ENCODE assay signal across 22 cellular contexts in the genomic region with DNA sequence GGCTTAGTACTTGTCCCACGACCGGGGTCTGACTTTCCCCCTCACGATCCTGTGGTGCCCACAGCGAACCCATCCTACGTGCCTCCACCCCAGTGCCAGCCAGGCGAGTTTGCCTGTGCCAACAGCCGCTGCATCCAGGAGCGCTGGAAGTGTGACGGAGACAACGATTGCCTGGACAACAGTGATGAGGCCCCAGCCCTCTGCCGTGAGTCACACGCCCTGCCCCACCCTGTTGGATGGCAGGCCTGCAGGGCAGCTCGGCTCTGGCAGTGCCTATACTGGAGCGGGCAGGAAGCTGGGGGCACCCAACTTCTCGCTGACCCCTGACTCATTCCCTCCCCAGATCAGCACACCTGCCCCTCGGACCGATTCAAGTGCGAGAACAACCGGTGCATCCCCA. TPM values are rescaled to one million over a fixed set of nuclear protein-coding genes. Genes with fewer than 3 reads are reported as not detected.
DNase-seq lines count a peak whose midpoint lies in the region; ATAC-seq and TF ChIP-seq lines count a peak whose summit lies in the region.
"Had no signal": no experiment of that assay in that cellular context is flagged by ENCODE, and none has a peak within 500 bp of the region (broad histone marks: within the 10 kb centered on the region; RNA-seq: fewer than 3 reads in every experiment).

No MANE protein-coding gene starts in this region.

- H3K36me3 ChIP-seq in breast epithelium = peaks cover 4% of the 10 kb centered on the region

- no TSS peak for BruUV-seq in MCF 10A (replicated peaks; lab: Mats Ljungman, UMichigan)

- no peak for ATAC-seq in activated CD4-positive, alpha-beta T cell treated with anti-CD3 and anti-CD28 coated beads for 36 hours
- no peak for ATAC-seq in naive thymus-derived CD8-positive, alpha-beta T cell
- ATAC-seq: T-helper 17 cell had no signal

- no peak overlapping the region for H3K4me3 Mint-ChIP-seq in MCF 10A (ENCODE audit: unreplicated experiment)
- no peak overlapping the region for H3K4me3 Mint-ChIP-seq in activated CD4-positive, alpha-beta T cell treated with anti-CD3 and anti-CD28 coated beads for 36 hours
- H3K4me3 Mint-ChIP-seq in naive thymus-derived CD8-positive, alpha-beta T cell = no peak overlapping the region
- H3K4me3 Mint-ChIP-seq: brain; CD8-positive, alpha-beta memory T cell; T-helper 17 cell had no signal

- intact Hi-C loops in MCF 10A (cut with micrococcal nuclease) (loop anchor here (1.0 kb wide), 1 partner anchor 13 kb away; no protein-coding TSS in a partner anchor), breast epithelium (cut with DNase I; ENCODE audit: low total_unique reads) (no loop called here)
- intact Hi-C loops in activated CD4-positive, alpha-beta T cell treated with anti-CD3 and anti-CD28 coated beads for 36 hours (cut with DNase I, micrococcal nuclease) = no loop called here

- CTCF ChIA-PET in MCF 10A (lab: Yijun Ruan, JAX) (interaction anchor here (0.6 to 3.0 kb wide), 5 partner anchors 10 to 158 kb away, joined by 3 to 21 read pairs (median 3); no protein-coding TSS in a partner anchor), RWPE1 (lab: Yijun Ruan, JAX) (interaction anchor here (1.3 kb wide), 1 partner anchor 9 kb away, joined by 4 read pairs; no protein-coding TSS in a partner anchor)
- CTCF ChIA-PET in activated CD4-positive, alpha-beta T cell treated with anti-CD3 and anti-CD28 coated beads for 36 hours (lab: Charles Lee) = no interaction called here

- H3K9me3 ChIP-seq in breast epithelium = no peaks in the 10 kb centered on the region
- H3K9me3 ChIP-seq: thyroid gland had no signal

- TF ChIP-seq POLR2A in breast epithelium (IDR thresholded peaks at IDR 0.05) = no peak

- H3K27me3 ChIP-seq in breast epithelium = no peaks in the 10 kb centered on the region
- H3K27me3 ChIP-seq: dorsolateral prefrontal cortex, thyroid gland had no signal

- H3K4me1 Mint-ChIP-seq in MCF 10A (ENCODE audit: insufficient read depth, unreplicated experiment) = peaks cover 34% of the 10 kb centered on the region
- H3K4me1 Mint-ChIP-seq in activated CD4-positive, alpha-beta T cell treated with anti-CD3 and anti-CD28 coated beads for 36 hours = peaks cover 13% of the 10 kb centered on the region
- H3K4me1 Mint-ChIP-seq in naive thymus-derived CD8-positive, alpha-beta T cell = peaks cover 0 to under 1% (median 0%) of the 10 kb centered on the region in 4 donors
- H3K4me1 Mint-ChIP-seq: brain; CD8-positive, alpha-beta memory T cell had no signal

- H3K27ac Mint-ChIP-seq in MCF 10A (ENCODE audit: low read depth, unreplicated experiment) = peak overlapping the region; percentile 71
- H3K27ac Mint-ChIP-seq in activated CD4-positive, alpha-beta T cell treated with anti-CD3 and anti-CD28 coated beads for 36 hours = no peak overlapping the region
- H3K27ac Mint-ChIP-seq in naive thymus-derived CD8-positive, alpha-beta T cell = peak overlapping the region in 1 of 10 donors; percentile 84
- H3K27ac Mint-ChIP-seq: T-helper 17 cell had no signal

- POLR2A ChIA-PET in MCF 10A (lab: Yijun Ruan, JAX) = interaction anchor here (0.9 to 2.9 kb wide), 6 partner anchors 10 to 54 kb away, joined by 3 to 24 read pairs (median 10); a partner anchor contains a TSS
- POLR2A ChIA-PET in RWPE1 (lab: Yijun Ruan, JAX; ENCODE audit: low non-redundant PET) = no interaction called here
- POLR2A ChIA-PET in activated CD4-positive, alpha-beta T cell treated with anti-CD3 and anti-CD28 coated beads for 36 hours (lab: Charles Lee) = no interaction called here
- POLR2A ChIA-PET in naive thymus-derived CD8-positive, alpha-beta T cell (lab: Charles Lee) = no interaction called here

- H3K27me3 Mint-ChIP-seq in MCF 10A (ENCODE audit: insufficient read depth, unreplicated experiment) = no peaks in the 10 kb centered on the region
- no peaks in the 10 kb centered on the region for H3K27me3 Mint-ChIP-seq in activated CD4-positive, alpha-beta T cell treated with anti-CD3 and anti-CD28 coated beads for 36 hours
- no peaks in the 10 kb centered on the region for H3K27me3 Mint-ChIP-seq in naive thymus-derived CD8-positive, alpha-beta T cell
- H3K27me3 Mint-ChIP-seq: brain had no signal

- no peak overlapping the region for H3K27ac ChIP-seq in breast epithelium
- peak overlapping the region; percentile 90 for H3K27ac ChIP-seq in RWPE1
- H3K27ac ChIP-seq: thyroid gland had no signal

- peak; percentile 88 for DNase-seq in MCF 10A (ENCODE audit: unreplicated experiment)
- DNase-seq in breast epithelium (ENCODE audit: low spot score in 2 of 2) = no peak
- peak; percentile 94 for DNase-seq in RWPE1 (ENCODE audit: low spot score)
- DNase-seq in fibroblast of mammary gland (ENCODE audit: low read depth) = peak; percentile 52
- no peak for DNase-seq in activated CD4-positive, alpha-beta T cell treated with anti-CD3 and anti-CD28 coated beads for 36 hours
- no peak for DNase-seq in activated T-cell treated with anti-CD3 and anti-CD28 coated beads, Interleukin-2, amount 50 U/mL, for 48 hours
- no peak for DNase-seq in naive thymus-derived CD8-positive, alpha-beta T cell
- no peak for DNase-seq in GM10266 (ENCODE audit: extremely low spot score)
- DNase-seq: activated CD4-positive, CD25-positive, alpha-beta regulatory T cell treated with anti-CD3 and anti-CD28 coated beads, Interleukin-2, amount 50 U/mL, for 72 hours; CD8-positive, alpha-beta memory T cell; dorsolateral prefrontal cortex; GF-D8; kidney glomerular epithelial cell; midbrain; NCI-H2029; NCI-H82; occipital lobe; stimulated activated CD4-positive, alpha-beta T cell treated with anti-CD3 and anti-CD28 coated beads, Interleukin-4, amount 100 ng/mL, for 4 hours; T-helper 17 cell; thyroid gland had no signal

- no peaks in the 10 kb centered on the region for H3K9me3 Mint-ChIP-seq in MCF 10A (ENCODE audit: unreplicated experiment)
- no peaks in the 10 kb centered on the region for H3K9me3 Mint-ChIP-seq in activated CD4-positive, alpha-beta T cell treated with anti-CD3 and anti-CD28 coated beads for 36 hours (ENCODE audit: low read depth)
- H3K9me3 Mint-ChIP-seq in naive thymus-derived CD8-positive, alpha-beta T cell = no peaks in the 10 kb centered on the region
- H3K9me3 Mint-ChIP-seq: brain; CD8-positive, alpha-beta memory T cell had no signal

- peaks cover 37% of the 10 kb centered on the region for H3K36me3 Mint-ChIP-seq in MCF 10A (ENCODE audit: insufficient read depth, unreplicated experiment)
- H3K36me3 Mint-ChIP-seq in activated CD4-positive, alpha-beta T cell treated with anti-CD3 and anti-CD28 coated beads for 36 hours (ENCODE audit: low read depth) = no peaks in the 10 kb centered on the region
- no peaks in the 10 kb centered on the region for H3K36me3 Mint-ChIP-seq in naive thymus-derived CD8-positive, alpha-beta T cell

- H3K4me3 ChIP-seq in breast epithelium = no peak overlapping the region
- no peak overlapping the region for H3K4me3 ChIP-seq in fibroblast of mammary gland (ENCODE audit: control insufficient read depth, low read depth, low read length)
- H3K4me3 ChIP-seq: dorsolateral prefrontal cortex, thyroid gland had no signal

- TF ChIP-seq CTCF in MCF 10A (IDR thresholded peaks at IDR 0.05; ENCODE audit: unreplicated experiment) = no peak
- no peak for TF ChIP-seq CTCF in breast epithelium (IDR thresholded peaks at IDR 0.05)
- no peak for TF ChIP-seq CTCF in RWPE1 (conservative IDR thresholded peaks at IDR 0.05; ENCODE audit: low read depth)
- TF ChIP-seq CTCF in fibroblast of mammary gland (conservative IDR thresholded peaks at IDR 0.05; ENCODE audit: control insufficient read depth, insufficient read depth, low read depth, low read length) = no peak
- no peak for TF ChIP-seq CTCF in GM10266 (IDR thresholded peaks at IDR 0.05; ENCODE audit: control insufficient read depth, insufficient read depth, low read depth, missing control alignments)

- H3K4me1 ChIP-seq in breast epithelium = no peaks in the 10 kb centered on the region
- H3K4me1 ChIP-seq: thyroid gland had no signal

RNA-seq across cellular contexts. Expression of a gene that starts 18.3 kb away (rescaled TPM):
- total RNA-seq in MCF 10A (2022) = not detected in 2 replicates
- not detected for total RNA-seq in breast epithelium
- total RNA-seq in activated CD4-positive, alpha-beta T cell treated with anti-CD3 and anti-CD28 coated beads for 36 hours = not detected
- total RNA-seq in naive thymus-derived CD8-positive, alpha-beta T cell = not detected
- not detected for polyA plus RNA-seq in naive thymus-derived CD8-positive, alpha-beta T cell
- total RNA-seq: CD8-positive, alpha-beta memory T cell; fibroblast of lung; occipital lobe; T-helper 17 cell; thyroid gland had no signal
- polyA plus RNA-seq: CD8-positive, alpha-beta memory T cell; fibroblast of lung had no signal

RNA-seq across cellular contexts. Expression of a gene that starts 37.5 kb away (rescaled TPM):
- total RNA-seq in MCF 10A (2022) = 18.9 and 25.3 TPM in 2 replicates
- 100 to 1,000 TPM; 102 to 894 (median 240) TPM for total RNA-seq in breast epithelium
- 1 to 10 TPM; 1.8 to 2.7 TPM for total RNA-seq in activated CD4-positive, alpha-beta T cell treated with anti-CD3 and anti-CD28 coated beads for 36 hours
- total RNA-seq in naive thymus-derived CD8-positive, alpha-beta T cell = 1 to 10 TPM; 4.9 to 6.0 TPM
- polyA plus RNA-seq in naive thymus-derived CD8-positive, alpha-beta T cell = under 1 TPM in 2 of 3 donors, not detected in 1; 0.51 to 0.52 TPM

RNA-seq across cellular contexts. Expression of a gene that starts 50.9 kb away (rescaled TPM):
- total RNA-seq in MCF 10A (2022) = 2.2 and 2.8 TPM in 2 replicates
- total RNA-seq in breast epithelium = under 1 TPM in 1 of 3 donors, not detected in 2; 0.33 TPM
- under 1 TPM; 0.41 to 0.51 TPM for total RNA-seq in activated CD4-positive, alpha-beta T cell treated with anti-CD3 and anti-CD28 coated beads for 36 hours
- total RNA-seq in naive thymus-derived CD8-positive, alpha-beta T cell = under 1 TPM; 0.41 to 0.55 TPM
- polyA plus RNA-seq in naive thymus-derived CD8-positive, alpha-beta T cell = not detected
- total RNA-seq: T-helper 17 cell had no signal
- polyA plus RNA-seq: CD8-positive, alpha-beta memory T cell had no signal

RNA-seq across cellular contexts. Expression of a gene that starts 54.6 kb away (rescaled TPM):
- total RNA-seq in MCF 10A (2022) (99.7 and 122 TPM in 2 replicates), breast epithelium (100 to 1,000 TPM; 139 to 147 (median 146) TPM)
- total RNA-seq in activated CD4-positive, alpha-beta T cell treated with anti-CD3 and anti-CD28 coated beads for 36 hours = 100 to 1,000 TPM; 250 to 288 TPM
- 100 to 1,000 TPM; 298 to 316 TPM for total RNA-seq in naive thymus-derived CD8-positive, alpha-beta T cell
- polyA plus RNA-seq in naive thymus-derived CD8-positive, alpha-beta T cell = 10 to 100 TPM; 80.2 to 97.1 (median 80.5) TPM

Comparison
In these comparisons a context has a peak if more than half of its experiments do, and no peak if none do; other contexts are left out.
1. DNase-seq: peak in MCF 10A (single experiment), RWPE1 (single experiment) and fibroblast of mammary gland (single experiment); none in breast epithelium (0 of 2), activated CD4-positive, alpha-beta T cell treated with anti-CD3 and anti-CD28 coated beads for 36 hours (single experiment), activated T-cell treated with anti-CD3 and anti-CD28 coated beads, Interleukin-2, amount 50 U/mL, for 48 hours (0 of 2), naive thymus-derived CD8-positive, alpha-beta T cell (0 of 10) and GM10266 (single experiment).